Comparison of ENCODE assay signal across 1 cellular context in the genomic region with DNA sequence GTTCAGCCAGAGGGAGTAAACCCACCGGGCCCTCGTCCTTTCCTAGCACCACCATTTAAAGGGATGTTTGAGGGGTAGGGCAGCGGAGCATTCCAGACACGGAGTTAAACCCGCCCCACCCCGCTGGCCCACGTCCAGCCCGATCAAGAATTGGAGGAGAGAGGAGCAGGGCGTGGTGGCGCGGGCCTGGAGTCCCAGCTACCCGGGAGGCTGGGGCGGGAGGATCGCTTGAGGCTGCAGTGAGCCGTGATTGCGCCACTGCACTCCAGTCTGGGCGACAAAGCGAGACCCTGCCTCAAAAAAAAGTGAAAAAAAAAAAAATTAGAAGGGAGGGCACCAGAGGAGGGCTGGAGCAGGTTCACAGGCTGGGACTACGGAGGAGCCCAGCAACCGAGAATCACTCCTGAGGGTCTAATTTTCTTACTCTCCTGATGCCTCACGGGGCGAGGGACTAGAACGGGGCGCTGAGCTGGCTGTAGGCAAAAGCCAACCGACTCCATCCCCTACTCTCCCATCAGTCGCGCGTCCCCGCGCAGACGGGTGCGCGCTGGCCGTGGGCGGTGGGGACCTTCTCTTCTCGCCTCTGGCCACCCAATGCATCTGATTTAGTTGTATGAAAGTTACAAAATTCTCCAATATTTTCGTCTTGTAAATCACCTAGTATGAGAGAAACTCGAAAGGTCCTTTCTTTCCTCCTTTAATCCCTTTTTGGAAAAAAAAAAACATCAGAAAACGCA.
TF ChIP-seq lines count a peak whose summit lies in the region.

No MANE protein-coding gene starts in this region.

TF ChIP-seq in K562, 482 proteins besides CTCF, POLR2A, EP300 and RAD21 (continued from another document and continues in another):
- TF ChIP-seq, protein P1, sequence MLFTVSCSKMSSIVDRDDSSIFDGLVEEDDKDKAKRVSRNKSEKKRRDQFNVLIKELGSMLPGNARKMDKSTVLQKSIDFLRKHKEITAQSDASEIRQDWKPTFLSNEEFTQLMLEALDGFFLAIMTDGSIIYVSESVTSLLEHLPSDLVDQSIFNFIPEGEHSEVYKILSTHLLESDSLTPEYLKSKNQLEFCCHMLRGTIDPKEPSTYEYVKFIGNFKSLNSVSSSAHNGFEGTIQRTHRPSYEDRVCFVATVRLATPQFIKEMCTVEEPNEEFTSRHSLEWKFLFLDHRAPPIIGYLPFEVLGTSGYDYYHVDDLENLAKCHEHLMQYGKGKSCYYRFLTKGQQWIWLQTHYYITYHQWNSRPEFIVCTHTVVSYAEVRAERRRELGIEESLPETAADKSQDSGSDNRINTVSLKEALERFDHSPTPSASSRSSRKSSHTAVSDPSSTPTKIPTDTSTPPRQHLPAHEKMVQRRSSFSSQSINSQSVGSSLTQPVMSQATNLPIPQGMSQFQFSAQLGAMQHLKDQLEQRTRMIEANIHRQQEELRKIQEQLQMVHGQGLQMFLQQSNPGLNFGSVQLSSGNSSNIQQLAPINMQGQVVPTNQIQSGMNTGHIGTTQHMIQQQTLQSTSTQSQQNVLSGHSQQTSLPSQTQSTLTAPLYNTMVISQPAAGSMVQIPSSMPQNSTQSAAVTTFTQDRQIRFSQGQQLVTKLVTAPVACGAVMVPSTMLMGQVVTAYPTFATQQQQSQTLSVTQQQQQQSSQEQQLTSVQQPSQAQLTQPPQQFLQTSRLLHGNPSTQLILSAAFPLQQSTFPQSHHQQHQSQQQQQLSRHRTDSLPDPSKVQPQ (CRISPR knock-in tag; IDR thresholded peaks at IDR 0.05; ENCODE audit: borderline replicate concordance), result no peak
- peak; percentile 53; the same call in 1 of the 2 replicates for TF ChIP-seq KLF13 (tag; IDR thresholded peaks at IDR 0.05; ENCODE audit: borderline replicate concordance, low read depth)
- no peak for TF ChIP-seq ZNF217 (CRISPR knock-in tag; IDR thresholded peaks at IDR 0.05)
- no peak for TF ChIP-seq KAT8 (IDR thresholded peaks at IDR 0.05; ENCODE audit: low read depth)
- TF ChIP-seq, protein P2, sequence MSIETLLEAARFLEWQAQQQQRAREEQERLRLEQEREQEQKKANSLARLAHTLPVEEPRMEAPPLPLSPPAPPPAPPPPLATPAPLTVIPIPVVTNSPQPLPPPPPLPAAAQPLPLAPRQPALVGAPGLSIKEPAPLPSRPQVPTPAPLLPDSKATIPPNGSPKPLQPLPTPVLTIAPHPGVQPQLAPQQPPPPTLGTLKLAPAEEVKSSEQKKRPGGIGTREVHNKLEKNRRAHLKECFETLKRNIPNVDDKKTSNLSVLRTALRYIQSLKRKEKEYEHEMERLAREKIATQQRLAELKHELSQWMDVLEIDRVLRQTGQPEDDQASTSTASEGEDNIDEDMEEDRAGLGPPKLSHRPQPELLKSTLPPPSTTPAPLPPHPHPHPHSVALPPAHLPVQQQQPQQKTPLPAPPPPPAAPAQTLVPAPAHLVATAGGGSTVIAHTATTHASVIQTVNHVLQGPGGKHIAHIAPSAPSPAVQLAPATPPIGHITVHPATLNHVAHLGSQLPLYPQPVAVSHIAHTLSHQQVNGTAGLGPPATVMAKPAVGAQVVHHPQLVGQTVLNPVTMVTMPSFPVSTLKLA (conservative IDR thresholded peaks at IDR 0.05), result no peak
- no peak for TF ChIP-seq XRCC4 (IDR thresholded peaks at IDR 0.05; ENCODE audit: extremely low read depth, insufficient read depth, insufficient read length)
- no peak for TF ChIP-seq ZNF75A (CRISPR knock-in tag; IDR thresholded peaks at IDR 0.05)
- TF ChIP-seq, protein P3, sequence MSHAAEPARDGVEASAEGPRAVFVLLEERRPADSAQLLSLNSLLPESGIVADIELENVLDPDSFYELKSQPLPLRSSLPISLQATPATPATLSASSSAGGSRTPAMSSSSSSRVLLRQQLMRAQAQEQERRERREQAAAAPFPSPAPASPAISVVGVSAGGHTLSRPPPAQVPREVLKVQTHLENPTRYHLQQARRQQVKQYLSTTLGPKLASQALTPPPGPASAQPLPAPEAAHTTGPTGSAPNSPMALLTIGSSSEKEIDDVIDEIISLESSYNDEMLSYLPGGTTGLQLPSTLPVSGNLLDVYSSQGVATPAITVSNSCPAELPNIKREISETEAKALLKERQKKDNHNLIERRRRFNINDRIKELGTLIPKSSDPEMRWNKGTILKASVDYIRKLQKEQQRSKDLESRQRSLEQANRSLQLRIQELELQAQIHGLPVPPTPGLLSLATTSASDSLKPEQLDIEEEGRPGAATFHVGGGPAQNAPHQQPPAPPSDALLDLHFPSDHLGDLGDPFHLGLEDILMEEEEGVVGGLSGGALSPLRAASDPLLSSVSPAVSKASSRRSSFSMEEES (CRISPR knock-in tag; IDR thresholded peaks at IDR 0.05), result no peak
- TF ChIP-seq, protein P4, sequence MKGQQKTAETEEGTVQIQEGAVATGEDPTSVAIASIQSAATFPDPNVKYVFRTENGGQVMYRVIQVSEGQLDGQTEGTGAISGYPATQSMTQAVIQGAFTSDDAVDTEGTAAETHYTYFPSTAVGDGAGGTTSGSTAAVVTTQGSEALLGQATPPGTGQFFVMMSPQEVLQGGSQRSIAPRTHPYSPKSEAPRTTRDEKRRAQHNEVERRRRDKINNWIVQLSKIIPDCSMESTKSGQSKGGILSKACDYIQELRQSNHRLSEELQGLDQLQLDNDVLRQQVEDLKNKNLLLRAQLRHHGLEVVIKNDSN (CRISPR knock-in tag; IDR thresholded peaks at IDR 0.05), result peak; percentile 38
- no peak for TF ChIP-seq NFE2L1 (tag; IDR thresholded peaks at IDR 0.05; ENCODE audit: borderline replicate concordance, low read depth)
- no peak for TF ChIP-seq ZNF77 (CRISPR knock-in tag; IDR thresholded peaks at IDR 0.05)
- TF ChIP-seq, protein P5, sequence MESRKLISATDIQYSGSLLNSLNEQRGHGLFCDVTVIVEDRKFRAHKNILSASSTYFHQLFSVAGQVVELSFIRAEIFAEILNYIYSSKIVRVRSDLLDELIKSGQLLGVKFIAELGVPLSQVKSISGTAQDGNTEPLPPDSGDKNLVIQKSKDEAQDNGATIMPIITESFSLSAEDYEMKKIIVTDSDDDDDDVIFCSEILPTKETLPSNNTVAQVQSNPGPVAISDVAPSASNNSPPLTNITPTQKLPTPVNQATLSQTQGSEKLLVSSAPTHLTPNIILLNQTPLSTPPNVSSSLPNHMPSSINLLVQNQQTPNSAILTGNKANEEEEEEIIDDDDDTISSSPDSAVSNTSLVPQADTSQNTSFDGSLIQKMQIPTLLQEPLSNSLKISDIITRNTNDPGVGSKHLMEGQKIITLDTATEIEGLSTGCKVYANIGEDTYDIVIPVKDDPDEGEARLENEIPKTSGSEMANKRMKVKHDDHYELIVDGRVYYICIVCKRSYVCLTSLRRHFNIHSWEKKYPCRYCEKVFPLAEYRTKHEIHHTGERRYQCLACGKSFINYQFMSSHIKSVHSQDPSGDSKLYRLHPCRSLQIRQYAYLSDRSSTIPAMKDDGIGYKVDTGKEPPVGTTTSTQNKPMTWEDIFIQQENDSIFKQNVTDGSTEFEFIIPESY (CRISPR knock-in tag; IDR thresholded peaks at IDR 0.05), result no peak
- TF ChIP-seq, protein P6, sequence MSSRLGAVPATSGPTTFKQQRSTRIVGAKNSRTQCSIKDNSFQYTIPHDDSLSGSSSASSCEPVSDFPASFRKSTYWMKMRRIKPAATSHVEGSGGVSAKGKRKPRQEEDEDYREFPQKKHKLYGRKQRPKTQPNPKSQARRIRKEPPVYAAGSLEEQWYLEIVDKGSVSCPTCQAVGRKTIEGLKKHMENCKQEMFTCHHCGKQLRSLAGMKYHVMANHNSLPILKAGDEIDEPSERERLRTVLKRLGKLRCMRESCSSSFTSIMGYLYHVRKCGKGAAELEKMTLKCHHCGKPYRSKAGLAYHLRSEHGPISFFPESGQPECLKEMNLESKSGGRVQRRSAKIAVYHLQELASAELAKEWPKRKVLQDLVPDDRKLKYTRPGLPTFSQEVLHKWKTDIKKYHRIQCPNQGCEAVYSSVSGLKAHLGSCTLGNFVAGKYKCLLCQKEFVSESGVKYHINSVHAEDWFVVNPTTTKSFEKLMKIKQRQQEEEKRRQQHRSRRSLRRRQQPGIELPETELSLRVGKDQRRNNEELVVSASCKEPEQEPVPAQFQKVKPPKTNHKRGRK (tag; IDR thresholded peaks at IDR 0.05), result 0 out of 2 replicates have a peak, but pooled peaks have one; percentile 13
- no peak for TF ChIP-seq ZEB2 (IDR thresholded peaks at IDR 0.05)
- no peak for TF ChIP-seq GTF2A2 (tag; IDR thresholded peaks at IDR 0.05)
- TF ChIP-seq, protein P7, sequence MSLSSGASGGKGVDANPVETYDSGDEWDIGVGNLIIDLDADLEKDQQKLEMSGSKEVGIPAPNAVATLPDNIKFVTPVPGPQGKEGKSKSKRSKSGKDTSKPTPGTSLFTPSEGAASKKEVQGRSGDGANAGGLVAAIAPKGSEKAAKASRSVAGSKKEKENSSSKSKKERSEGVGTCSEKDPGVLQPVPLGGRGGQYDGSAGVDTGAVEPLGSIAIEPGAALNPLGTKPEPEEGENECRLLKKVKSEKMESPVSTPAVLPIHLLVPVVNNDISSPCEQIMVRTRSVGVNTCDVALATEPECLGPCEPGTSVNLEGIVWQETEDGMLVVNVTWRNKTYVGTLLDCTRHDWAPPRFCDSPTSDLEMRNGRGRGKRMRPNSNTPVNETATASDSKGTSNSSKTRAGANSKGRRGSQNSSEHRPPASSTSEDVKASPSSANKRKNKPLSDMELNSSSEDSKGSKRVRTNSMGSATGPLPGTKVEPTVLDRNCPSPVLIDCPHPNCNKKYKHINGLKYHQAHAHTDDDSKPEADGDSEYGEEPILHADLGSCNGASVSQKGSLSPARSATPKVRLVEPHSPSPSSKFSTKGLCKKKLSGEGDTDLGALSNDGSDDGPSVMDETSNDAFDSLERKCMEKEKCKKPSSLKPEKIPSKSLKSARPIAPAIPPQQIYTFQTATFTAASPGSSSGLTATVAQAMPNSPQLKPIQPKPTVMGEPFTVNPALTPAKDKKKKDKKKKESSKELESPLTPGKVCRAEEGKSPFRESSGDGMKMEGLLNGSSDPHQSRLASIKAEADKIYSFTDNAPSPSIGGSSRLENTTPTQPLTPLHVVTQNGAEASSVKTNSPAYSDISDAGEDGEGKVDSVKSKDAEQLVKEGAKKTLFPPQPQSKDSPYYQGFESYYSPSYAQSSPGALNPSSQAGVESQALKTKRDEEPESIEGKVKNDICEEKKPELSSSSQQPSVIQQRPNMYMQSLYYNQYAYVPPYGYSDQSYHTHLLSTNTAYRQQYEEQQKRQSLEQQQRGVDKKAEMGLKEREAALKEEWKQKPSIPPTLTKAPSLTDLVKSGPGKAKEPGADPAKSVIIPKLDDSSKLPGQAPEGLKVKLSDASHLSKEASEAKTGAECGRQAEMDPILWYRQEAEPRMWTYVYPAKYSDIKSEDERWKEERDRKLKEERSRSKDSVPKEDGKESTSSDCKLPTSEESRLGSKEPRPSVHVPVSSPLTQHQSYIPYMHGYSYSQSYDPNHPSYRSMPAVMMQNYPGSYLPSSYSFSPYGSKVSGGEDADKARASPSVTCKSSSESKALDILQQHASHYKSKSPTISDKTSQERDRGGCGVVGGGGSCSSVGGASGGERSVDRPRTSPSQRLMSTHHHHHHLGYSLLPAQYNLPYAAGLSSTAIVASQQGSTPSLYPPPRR (CRISPR knock-in tag; IDR thresholded peaks at IDR 0.05; ENCODE audit: borderline replicate concordance), result no peak
- TF ChIP-seq, protein P8, sequence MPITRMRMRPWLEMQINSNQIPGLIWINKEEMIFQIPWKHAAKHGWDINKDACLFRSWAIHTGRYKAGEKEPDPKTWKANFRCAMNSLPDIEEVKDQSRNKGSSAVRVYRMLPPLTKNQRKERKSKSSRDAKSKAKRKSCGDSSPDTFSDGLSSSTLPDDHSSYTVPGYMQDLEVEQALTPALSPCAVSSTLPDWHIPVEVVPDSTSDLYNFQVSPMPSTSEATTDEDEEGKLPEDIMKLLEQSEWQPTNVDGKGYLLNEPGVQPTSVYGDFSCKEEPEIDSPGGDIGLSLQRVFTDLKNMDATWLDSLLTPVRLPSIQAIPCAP (CRISPR knock-in tag; IDR thresholded peaks at IDR 0.05; ENCODE audit: borderline replicate concordance), result no peak
- TF ChIP-seq ERF (CRISPR knock-in tag; IDR thresholded peaks at IDR 0.05), result peak; percentile 41; the same call in 1 of the 2 replicates
- TF ChIP-seq POLR2G (IDR thresholded peaks at IDR 0.05; ENCODE audit: low read depth, low read length), result peak; percentile 85
- TF ChIP-seq, protein P9, sequence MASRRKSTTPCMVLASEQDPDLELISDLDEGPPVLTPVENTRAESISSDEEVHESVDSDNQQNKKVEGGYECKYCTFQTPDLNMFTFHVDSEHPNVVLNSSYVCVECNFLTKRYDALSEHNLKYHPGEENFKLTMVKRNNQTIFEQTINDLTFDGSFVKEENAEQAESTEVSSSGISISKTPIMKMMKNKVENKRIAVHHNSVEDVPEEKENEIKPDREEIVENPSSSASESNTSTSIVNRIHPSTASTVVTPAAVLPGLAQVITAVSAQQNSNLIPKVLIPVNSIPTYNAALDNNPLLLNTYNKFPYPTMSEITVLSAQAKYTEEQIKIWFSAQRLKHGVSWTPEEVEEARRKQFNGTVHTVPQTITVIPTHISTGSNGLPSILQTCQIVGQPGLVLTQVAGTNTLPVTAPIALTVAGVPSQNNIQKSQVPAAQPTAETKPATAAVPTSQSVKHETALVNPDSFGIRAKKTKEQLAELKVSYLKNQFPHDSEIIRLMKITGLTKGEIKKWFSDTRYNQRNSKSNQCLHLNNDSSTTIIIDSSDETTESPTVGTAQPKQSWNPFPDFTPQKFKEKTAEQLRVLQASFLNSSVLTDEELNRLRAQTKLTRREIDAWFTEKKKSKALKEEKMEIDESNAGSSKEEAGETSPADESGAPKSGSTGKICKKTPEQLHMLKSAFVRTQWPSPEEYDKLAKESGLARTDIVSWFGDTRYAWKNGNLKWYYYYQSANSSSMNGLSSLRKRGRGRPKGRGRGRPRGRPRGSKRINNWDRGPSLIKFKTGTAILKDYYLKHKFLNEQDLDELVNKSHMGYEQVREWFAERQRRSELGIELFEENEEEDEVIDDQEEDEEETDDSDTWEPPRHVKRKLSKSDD (conservative IDR thresholded peaks at IDR 0.05; ENCODE audit: low read length), result no peak
- peak; percentile 42 for TF ChIP-seq KDM5B (IDR thresholded peaks at IDR 0.05; ENCODE audit: insufficient replicate concordance, low read depth, low read length)
- TF ChIP-seq ZNF253 (CRISPR knock-in tag; conservative IDR thresholded peaks at IDR 0.05), result no peak
- no peak for TF ChIP-seq BRCA1 (IDR thresholded peaks at IDR 0.05)
- no peak for TF ChIP-seq BRCA1 (CRISPR knock-in tag; IDR thresholded peaks at IDR 0.05)
- TF ChIP-seq, protein P10, sequence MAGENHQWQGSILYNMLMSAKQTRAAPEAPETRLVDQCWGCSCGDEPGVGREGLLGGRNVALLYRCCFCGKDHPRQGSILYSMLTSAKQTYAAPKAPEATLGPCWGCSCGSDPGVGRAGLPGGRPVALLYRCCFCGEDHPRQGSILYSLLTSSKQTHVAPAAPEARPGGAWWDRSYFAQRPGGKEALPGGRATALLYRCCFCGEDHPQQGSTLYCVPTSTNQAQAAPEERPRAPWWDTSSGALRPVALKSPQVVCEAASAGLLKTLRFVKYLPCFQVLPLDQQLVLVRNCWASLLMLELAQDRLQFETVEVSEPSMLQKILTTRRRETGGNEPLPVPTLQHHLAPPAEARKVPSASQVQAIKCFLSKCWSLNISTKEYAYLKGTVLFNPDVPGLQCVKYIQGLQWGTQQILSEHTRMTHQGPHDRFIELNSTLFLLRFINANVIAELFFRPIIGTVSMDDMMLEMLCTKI (IDR thresholded peaks at IDR 0.05; ENCODE audit: partially characterized antibody), result no peak
